9 cellular contexts compared by ENCODE assay signal in genomic region chr11:117843666-117844484, GRCh38. TPM values are rescaled to one million over a fixed set of nuclear protein-coding genes. Genes with fewer than 3 reads are reported as not detected.
DNase-seq lines count a peak whose midpoint lies in the region; ATAC-seq, FAIRE-seq and TF ChIP-seq lines count a peak whose summit lies in the region.
"Had no signal": no experiment of that assay in that cellular context is flagged by ENCODE, and none has a peak within 500 bp of the region (broad histone marks: within the 10 kb centered on the region; RNA-seq: fewer than 3 reads in every experiment).

No MANE protein-coding gene starts in this region.

- no peak for ATAC-seq in GM19023 (IDR thresholded peaks at IDR 0.05; ENCODE audit: unreplicated experiment)

- FAIRE-seq in keratinocyte (lab: Jason Lieb, UNC), result peak; percentile 49

- H3K4me2 ChIP-seq in mammary epithelial cell (ENCODE audit: insufficient read depth, low read depth, low read length) (no peak overlapping the region), keratinocyte (ENCODE audit: control insufficient read depth, extremely low read depth, insufficient read depth, low read depth, low read length) (no peak overlapping the region)

- in situ Hi-C loops in mammary epithelial cell (cut with MboI; ENCODE audit: low sequenced_read_pairs in 2 of 2), result loop anchor here in 1 of 2 donors (10.0 kb wide), 1 partner anchor 211 kb away; no protein-coding TSS in a partner anchor

- dilution Hi-C loops in mammary epithelial cell (cut with HindIII; ENCODE audit: low sequenced_read_pairs) (loop anchor here (5.0 kb wide), 1 partner anchor 103 kb away; no protein-coding TSS in a partner anchor), keratinocyte (cut with MboI; ENCODE audit: extremely low pct_ligation_motif_present, low sequenced_read_pairs) (no loop called here)

- no peaks in the 10 kb centered on the region for H3K9me1 ChIP-seq in keratinocyte (ENCODE audit: control insufficient read depth, extremely low read depth, insufficient read depth, low read length)

- H3K9me3 ChIP-seq in mammary epithelial cell (replicated peaks; ENCODE audit: insufficient read depth, low read length) (no peaks in the 10 kb centered on the region), keratinocyte (ENCODE audit: control insufficient read depth, low read depth, low read length) (no peaks in the 10 kb centered on the region)

- CTCF ChIA-PET in mammary epithelial cell (lab: Charles Lee; ENCODE audit: low non-redundant PET), result interaction anchor here (1.0 kb wide), 2 partner anchors 61 to 103 kb away, joined by 4 to 31 read pairs; no protein-coding TSS in a partner anchor

- intact Hi-C loops in mammary epithelial cell (cut with micrococcal nuclease), result loop anchor here (1.0 kb wide), 3 partner anchors 60 to 209 kb away; no protein-coding TSS in a partner anchor

- no peak overlapping the region for H3K27ac ChIP-seq in mammary epithelial cell (ENCODE audit: insufficient read depth, low read depth, low read length)
- H3K27ac ChIP-seq in keratinocyte (ENCODE audit: control insufficient read depth, insufficient read depth, low read length), result no peak overlapping the region

- H3K27me3 ChIP-seq in mammary epithelial cell (ENCODE audit: insufficient read depth, low read length) (no peaks in the 10 kb centered on the region), keratinocyte (ENCODE audit: control insufficient read depth, extremely low read depth, insufficient read depth, low read length) (peaks cover 14% of the 10 kb centered on the region)

- H3K79me2 ChIP-seq in mammary epithelial cell (ENCODE audit: insufficient read depth, low read length), result no peaks in the 10 kb centered on the region
- no peaks in the 10 kb centered on the region for H3K79me2 ChIP-seq in keratinocyte (ENCODE audit: control insufficient read depth, insufficient read depth, low read length)

- 7% methylated on average over 7 of the region's 9 CpGs for WGBS in mammary epithelial cell (ENCODE audit: low coverage, missing lambda C conversion rate)

- no peak overlapping the region for H3K4me3 ChIP-seq in mammary epithelial cell (replicated peaks in 1 of 3; ENCODE audit: insufficient read depth in 1 of 3, low read depth in 2 of 3, low read length in 3 of 3)
- no peak overlapping the region for H3K4me3 ChIP-seq in keratinocyte (ENCODE audit: control insufficient read depth in 2 of 3, extremely low read depth in 1 of 3, insufficient read depth in 2 of 3, low read depth in 1 of 3, low read length in 3 of 3)

- H3K9ac ChIP-seq in mammary epithelial cell (ENCODE audit: insufficient read depth, low read length) (no peak overlapping the region), keratinocyte (ENCODE audit: control insufficient read depth, extremely low read depth, insufficient read depth, low read length) (no peak overlapping the region)

- TF ChIP-seq CTCF in mammary epithelial cell (conservative IDR thresholded peaks at IDR 0.05 in 1 of 2, IDR thresholded peaks at IDR 0.05 in 1 of 2; ENCODE audit: extremely low read depth in 1 of 2, insufficient read depth in 1 of 2, low read depth in 1 of 2, low read length in 2 of 2) (peak; percentile 94 to 98), keratinocyte (optimal IDR thresholded peaks at IDR 0.05 in 1 of 3, IDR thresholded peaks at IDR 0.05 in 1 of 3, conservative IDR thresholded peaks at IDR 0.05 in 1 of 3; ENCODE audit: extremely low read depth in 1 of 3, insufficient read depth in 2 of 3, low read length in 3 of 3) (peak; percentile 94 to 98 (median 95))

- DNase-seq in NCI-H187 (lab: John Stamatoyannopoulos, UW) (peak; percentile 27 to 53), NCI-H187 treated with DMSO at 0.1 percent for 48 hours (lab: John Stamatoyannopoulos, UW) (no peak), NCI-H146 treated with DMSO at 0.1 percent for 48 hours (lab: John Stamatoyannopoulos, UW; ENCODE audit: unreplicated experiment) (peak; percentile 23), mammary epithelial cell (peak; percentile 24), keratinocyte (ENCODE audit: low read depth, low spot score) (no peak)
- peak; percentile 70 for DNase-seq in activated CD4-positive, CD25-positive, alpha-beta regulatory T cell treated with anti-CD3 and anti-CD28 coated beads, Interleukin-2, amount 50 U/mL, for 16 hours (ENCODE audit: low read depth, low spot score)
- DNase-seq in stimulated activated CD4-positive, alpha-beta T cell treated with anti-CD3 and anti-CD28 coated beads, Interleukin-1b, Interleukin-23, amount 100 ng/mL, for 4 hours (ENCODE audit: low read depth in 2 of 2), result peak; percentile 80 to 85

- H3K4me1 ChIP-seq in mammary epithelial cell (ENCODE audit: insufficient read depth, low read length) (no peaks in the 10 kb centered on the region), keratinocyte (ENCODE audit: control insufficient read depth, extremely low read depth, insufficient read depth, low read length) (no peaks in the 10 kb centered on the region)

- no peaks in the 10 kb centered on the region for H3K36me3 ChIP-seq in mammary epithelial cell (ENCODE audit: insufficient read depth, low read length)
- no peaks in the 10 kb centered on the region for H3K36me3 ChIP-seq in keratinocyte (ENCODE audit: control insufficient read depth in 2 of 2, extremely low read depth in 1 of 2, insufficient read depth in 2 of 2, low read length in 2 of 2)

- peak overlapping the region; percentile 57 for H2AFZ ChIP-seq in mammary epithelial cell (ENCODE audit: low read depth, low read length)
- H2AFZ ChIP-seq in keratinocyte (ENCODE audit: control insufficient read depth, low read length), result no peak overlapping the region

- no TSS peak for BruUV-seq in mammary epithelial cell (replicated peaks; lab: Mats Ljungman, UMichigan)

- H4K20me1 ChIP-seq in mammary epithelial cell (ENCODE audit: insufficient read depth, low read length) (no peaks in the 10 kb centered on the region), keratinocyte (ENCODE audit: control insufficient read depth, extremely low read depth, insufficient read depth, low read length) (no peaks in the 10 kb centered on the region)

RNA-seq across cellular contexts. Expression of gene FXYD2, which starts 19.3 kb away (rescaled TPM):
- total RNA-seq in mammary epithelial cell, result not detected
- polyA plus RNA-seq in mammary epithelial cell (0.11 TPM), keratinocyte (not detected in 3 replicates)
- polyA minus RNA-seq in mammary epithelial cell (not detected), keratinocyte (not detected in 3 replicates)
- not detected for polyA plus RNA-seq in keratinocyte (2011; ENCODE audit: low read depth)
- polyA plus RNA-seq in keratinocyte (2011; cell fraction: cytosol; rRNA removed), result not detected in 2 replicates
- polyA plus RNA-seq in keratinocyte (2011; cell fraction: nucleus; rRNA removed), result not detected in 2 replicates
- not detected in 2 replicates for polyA plus RNA-seq in keratinocyte (2012; ENCODE audit: low replicate concordance)
- polyA minus RNA-seq in keratinocyte (2011; cell fraction: cytosol; rRNA and poly(A)+ RNA removed), result not detected
- not detected in 2 replicates for polyA minus RNA-seq in keratinocyte (2011; cell fraction: nucleus; rRNA and poly(A)+ RNA removed)

RNA-seq across cellular contexts. Expression of gene FXYD6, which starts 32.6 kb away (rescaled TPM):
- under 1 TPM in 1 of 2 donors, not detected in 1; 0.21 TPM for total RNA-seq in mammary epithelial cell
- polyA plus RNA-seq in mammary epithelial cell, result 0.35 TPM
- not detected for polyA minus RNA-seq in mammary epithelial cell
- not detected in 3 replicates for polyA plus RNA-seq in keratinocyte
- not detected for polyA plus RNA-seq in keratinocyte (2011; ENCODE audit: low read depth)
- 0.10 TPM in 1 of 2 replicates, not detected in the other for polyA plus RNA-seq in keratinocyte (2011; cell fraction: cytosol; rRNA removed)
- polyA plus RNA-seq in keratinocyte (2011; cell fraction: nucleus; rRNA removed), result not detected in 2 replicates
- 0.34 TPM in 1 of 2 replicates, not detected in the other for polyA plus RNA-seq in keratinocyte (2012; ENCODE audit: low replicate concordance)
- polyA minus RNA-seq in keratinocyte, result not detected in 3 replicates
- not detected for polyA minus RNA-seq in keratinocyte (2011; cell fraction: cytosol; rRNA and poly(A)+ RNA removed)
- not detected in 2 replicates for polyA minus RNA-seq in keratinocyte (2011; cell fraction: nucleus; rRNA and poly(A)+ RNA removed)

RNA-seq across cellular contexts. Expression of gene DSCAML1, which starts 46.9 kb away (rescaled TPM):
- total RNA-seq in mammary epithelial cell, result not detected
- 0.01 TPM for polyA plus RNA-seq in mammary epithelial cell
- polyA minus RNA-seq in mammary epithelial cell, result not detected
- not detected in 3 replicates for polyA plus RNA-seq in keratinocyte
- not detected for polyA plus RNA-seq in keratinocyte (2011; ENCODE audit: low read depth)
- not detected in 2 replicates for polyA plus RNA-seq in keratinocyte (2011; cell fraction: cytosol; rRNA removed)
- not detected in 2 replicates for polyA plus RNA-seq in keratinocyte (2011; cell fraction: nucleus; rRNA removed)
- polyA plus RNA-seq in keratinocyte (2012; ENCODE audit: low replicate concordance), result not detected in 2 replicates
- polyA minus RNA-seq in keratinocyte, result not detected in 3 replicates
- polyA minus RNA-seq in keratinocyte (2011; cell fraction: cytosol; rRNA and poly(A)+ RNA removed), result not detected
- not detected in 2 replicates for polyA minus RNA-seq in keratinocyte (2011; cell fraction: nucleus; rRNA and poly(A)+ RNA removed)
- total RNA-seq: pulmonary artery endothelial cell had no signal

Comparison
In these comparisons a context has a peak if more than half of its experiments do, and no peak if none do; other contexts are left out.
1. DNase-seq: peak in NCI-H187 (2 of 2), NCI-H146 treated with DMSO at 0.1 percent for 48 hours (single experiment), activated CD4-positive, CD25-positive, alpha-beta regulatory T cell treated with anti-CD3 and anti-CD28 coated beads, Interleukin-2, amount 50 U/mL, for 16 hours (single experiment), mammary epithelial cell (single experiment) and stimulated activated CD4-positive, alpha-beta T cell treated with anti-CD3 and anti-CD28 coated beads, Interleukin-1b, Interleukin-23, amount 100 ng/mL, for 4 hours (2 of 2); none in NCI-H187 treated with DMSO at 0.1 percent for 48 hours (single experiment) and keratinocyte (single experiment).